In the genomic region with DNA sequence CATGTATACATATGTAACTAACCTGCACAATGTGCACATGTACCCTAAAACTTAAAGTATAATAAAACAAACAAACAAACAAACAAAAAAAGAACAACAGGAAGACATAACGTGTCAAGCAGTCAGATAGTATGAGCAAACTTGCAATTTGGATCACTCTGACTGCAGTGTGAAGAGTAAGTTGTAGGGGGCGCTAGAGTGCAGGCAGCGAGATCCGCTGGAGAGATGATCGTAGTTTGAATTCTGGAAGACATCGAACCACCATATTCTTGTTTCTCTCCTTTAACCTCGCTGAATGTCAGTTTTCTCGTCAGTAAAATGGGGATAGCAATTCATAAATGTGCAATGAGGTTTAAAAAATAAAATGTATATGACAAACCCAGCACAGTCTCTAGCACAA, we compare ENCODE assay signal across 10 cellular contexts.
DNase-seq lines count a peak whose midpoint lies in the region; ATAC-seq and TF ChIP-seq lines count a peak whose summit lies in the region.
"Had no signal": no experiment of that assay in that cellular context is flagged by ENCODE, and none has a peak within 500 bp of the region (broad histone marks: within the 10 kb centered on the region; RNA-seq: fewer than 3 reads in every experiment).

No MANE protein-coding gene starts in this region.

- in situ Hi-C loops in SK-MEL-5 (cut with HindIII; ENCODE audit: low pct_unique_long_range_greater_than_20kb, low sequenced_read_pairs) = no loop called here

- DNase-seq in BE2C (no peak), H7 (peak; percentile 42), SK-MEL-5 (ENCODE audit: low read depth, low spot score) (peak; percentile 64), glutamatergic neuron (no peak), AG08396 (ENCODE audit: low spot score) (no peak)
- DNase-seq in central memory CD4-positive, alpha-beta T cell = no peak
- DNase-seq: aorta, T-helper 17 cell had no signal

- H3K9me3 Mint-ChIP-seq in glutamatergic neuron (ENCODE audit: unreplicated experiment) = peaks cover 1% of the 10 kb centered on the region

- H3K27me3 ChIP-seq in BE2C (no peaks in the 10 kb centered on the region), H7 (ENCODE audit: control insufficient read depth, insufficient read depth, low read length) (no peaks in the 10 kb centered on the region)

- H3K27ac Mint-ChIP-seq in glutamatergic neuron (ENCODE audit: unreplicated experiment) = no peak overlapping the region

- no peak overlapping the region for H3K4me3 Mint-ChIP-seq in glutamatergic neuron (ENCODE audit: unreplicated experiment)
- H3K4me3 Mint-ChIP-seq: T-helper 17 cell had no signal

- H3K4me3 ChIP-seq in BE2C (ENCODE audit: low read depth, low read length) (no peak overlapping the region), H7 (ENCODE audit: insufficient read depth, low read depth, low read length) (no peak overlapping the region)

- H3K27me3 Mint-ChIP-seq in glutamatergic neuron (ENCODE audit: unreplicated experiment) = no peaks in the 10 kb centered on the region
- H3K27me3 Mint-ChIP-seq: T-helper 17 cell had no signal

- no peaks in the 10 kb centered on the region for H3K9me3 ChIP-seq in BE2C

- no peaks in the 10 kb centered on the region for H3K36me3 ChIP-seq in BE2C
- no peaks in the 10 kb centered on the region for H3K36me3 ChIP-seq in H7 (replicated peaks; ENCODE audit: control insufficient read depth, insufficient read depth, low read length)

- no peaks in the 10 kb centered on the region for H3K36me3 Mint-ChIP-seq in glutamatergic neuron (ENCODE audit: unreplicated experiment)

- ATAC-seq in HG03175 (IDR thresholded peaks at IDR 0.05; ENCODE audit: unreplicated experiment) (no peak), HG03469 (IDR thresholded peaks at IDR 0.05; ENCODE audit: unreplicated experiment) (no peak)
- ATAC-seq: T-helper 17 cell had no signal

- H3K4me1 Mint-ChIP-seq in glutamatergic neuron (ENCODE audit: low read depth, unreplicated experiment) = no peaks in the 10 kb centered on the region

- peak; percentile 50 for TF ChIP-seq CTCF in BE2C (IDR thresholded peaks at IDR 0.05; ENCODE audit: low read depth, low read length)
- TF ChIP-seq CTCF in glutamatergic neuron (IDR thresholded peaks at IDR 0.05; ENCODE audit: partially characterized antibody, unreplicated experiment) = peak; percentile 49

- no peaks in the 10 kb centered on the region for H3K4me1 ChIP-seq in BE2C

Comparison
In these comparisons a context has a peak if more than half of its experiments do, and no peak if none do; other contexts are left out.
1. DNase-seq: peak in H7 (single experiment) and SK-MEL-5 (single experiment); none in BE2C (single experiment), glutamatergic neuron (single experiment), AG08396 (single experiment) and central memory CD4-positive, alpha-beta T cell (single experiment).